ENCODE assay signal across 1 cellular context in genomic region chr11:66907751-66908173, GRCh38.
TF ChIP-seq lines count a peak whose summit lies in the region.

No MANE protein-coding gene starts in this region.

TF ChIP-seq in HepG2, 621 proteins besides CTCF, POLR2A, EP300 and RAD21 (continued from another document and continues in another):
- TF ChIP-seq CEBPZ (IDR thresholded peaks at IDR 0.05; ENCODE audit: low read length): no peak
- no peak for TF ChIP-seq ZNF407 (CRISPR knock-in tag; IDR thresholded peaks at IDR 0.05; ENCODE audit: not compliant biosample characterization)
- TF ChIP-seq ZNF224 (CRISPR knock-in tag; IDR thresholded peaks at IDR 0.05): no peak
- TF ChIP-seq ZNF670 (CRISPR knock-in tag; IDR thresholded peaks at IDR 0.05; ENCODE audit: borderline replicate concordance): 0 out of 2 replicates have a peak, but pooled peaks have one; percentile 0
- TF ChIP-seq YY1 (IDR thresholded peaks at IDR 0.05; ENCODE audit: insufficient read depth, insufficient replicate concordance, low read depth, low read length): no peak
- no peak for TF ChIP-seq ZBTB37 (CRISPR knock-in tag; IDR thresholded peaks at IDR 0.05)
- no peak for TF ChIP-seq ZNF761 (CRISPR knock-in tag; conservative IDR thresholded peaks at IDR 0.05)
- TF ChIP-seq ZBTB8A (CRISPR knock-in tag; IDR thresholded peaks at IDR 0.05; ENCODE audit: borderline replicate concordance, low read depth): no peak
- TF ChIP-seq SIX1 (CRISPR knock-in tag; IDR thresholded peaks at IDR 0.05; ENCODE audit: borderline replicate concordance): peak; percentile 87
- no peak; the same call in 1 of the 2 replicates for TF ChIP-seq HMGXB3 (CRISPR knock-in tag; IDR thresholded peaks at IDR 0.05; ENCODE audit: borderline replicate concordance)
- TF ChIP-seq ZNF572 (CRISPR knock-in tag; IDR thresholded peaks at IDR 0.05): no peak
- TF ChIP-seq ZNF639 (CRISPR knock-in tag; conservative IDR thresholded peaks at IDR 0.05): no peak
- TF ChIP-seq NFYC (CRISPR knock-in tag; IDR thresholded peaks at IDR 0.05): peak; percentile 47
- TF ChIP-seq KDM3A (CRISPR knock-in tag; IDR thresholded peaks at IDR 0.05; ENCODE audit: low read depth): no peak
- TF ChIP-seq ATF6 (CRISPR knock-in tag; conservative IDR thresholded peaks at IDR 0.05): no peak
- TF ChIP-seq ZNF747 (CRISPR knock-in tag; IDR thresholded peaks at IDR 0.05; ENCODE audit: borderline replicate concordance): no peak
- TF ChIP-seq GLMP (CRISPR knock-in tag; IDR thresholded peaks at IDR 0.05; ENCODE audit: borderline replicate concordance): no peak
- no peak for TF ChIP-seq LCORL (IDR thresholded peaks at IDR 0.05)
- peak; percentile 35; the same call in 1 of the 2 replicates for TF ChIP-seq LCORL (CRISPR knock-in tag; IDR thresholded peaks at IDR 0.05)
- peak; percentile 69 to 70 for TF ChIP-seq NR2F1 (CRISPR knock-in tag; IDR thresholded peaks at IDR 0.05)
- peak; percentile 82; the same call in 1 of the 2 replicates for TF ChIP-seq NCOR1 (IDR thresholded peaks at IDR 0.05; ENCODE audit: borderline replicate concordance, low read length)
- TF ChIP-seq ZNF275 (CRISPR knock-in tag; IDR thresholded peaks at IDR 0.05; ENCODE audit: borderline replicate concordance): no peak
- TF ChIP-seq GMEB2 (CRISPR knock-in tag; IDR thresholded peaks at IDR 0.05; ENCODE audit: low read depth): no peak
- no peak for TF ChIP-seq CHD2 (IDR thresholded peaks at IDR 0.05; ENCODE audit: low read depth, low read length)
